Comparison of ENCODE assay signal across 12 cellular contexts in genomic region chr4:8147231-8147970, GRCh38.
"Had no signal": no experiment of that assay in that cellular context is flagged by ENCODE, and none has a peak within 500 bp of the region (broad histone marks: within the 10 kb centered on the region; RNA-seq: fewer than 3 reads in every experiment).

No MANE protein-coding gene starts in this region.

- H3K9me3 ChIP-seq: adrenal gland had no signal

- H3K4me1 ChIP-seq: parathyroid adenoma had no signal

- H3K27ac ChIP-seq: adrenal gland, parathyroid adenoma had no signal

- DNase-seq: activated CD4-positive, alpha-beta T cell treated with anti-CD3 and anti-CD28 coated beads, Interleukin-2, amount 50 U/mL, for 1 hour; activated CD4-positive, CD25-positive, alpha-beta regulatory T cell; activated naive CD4-positive, alpha-beta T cell treated with anti-CD3 and anti-CD28 coated beads, Interleukin-2, amount 50 U/mL, for 16 hours; activated T-cell treated with anti-CD3 and anti-CD28 coated beads for 4 hours; adrenal gland; cortex of kidney; effector memory CD4-positive, alpha-beta T cell; erythroblast; stimulated activated CD4-positive, alpha-beta T cell treated with anti-CD3 and anti-CD28 coated beads, Interleukin-2, amount 100 ng/mL, for 24 hours; stimulated activated naive CD4-positive, alpha-beta T cell treated with Interleukin-2 at 50 U/mL for 16 hours; T-helper 17 cell had no signal

- H3K4me3 ChIP-seq: adrenal gland had no signal

- H3K36me3 ChIP-seq: adrenal gland had no signal

- H3K27me3 ChIP-seq: adrenal gland had no signal

- H3K9ac ChIP-seq: parathyroid adenoma had no signal
